Comparison of ENCODE assay signal across 25 cellular contexts in genomic region chr1:4728319-4729107, GRCh38.
"Had no signal": no experiment of that assay in that cellular context is flagged by ENCODE, and none has a peak within 500 bp of the region (broad histone marks: within the 10 kb centered on the region; RNA-seq: fewer than 3 reads in every experiment).

No MANE protein-coding gene starts in this region.

- H3K4me3 ChIP-seq: MG63, SJSA1, SK-N-MC had no signal

- ATAC-seq: HepG2 had no signal

- FAIRE-seq: HepG2, RCC 7860 had no signal

- H3K4me1 ChIP-seq: SJSA1 had no signal

- DNase-seq: IMR-90, Karpas-422, KG1, MG63, NCI-H1092, NCI-H1105 treated with DMSO at 0.1 percent for 48 hours, NCI-H1417 treated with DMSO at 0.1 percent for 48 hours, NCI-H146, NCI-H1694 treated with DMSO at 0.1 percent for 48 hours, NCI-H1930, NCI-H2081, NCI-H2107, NCI-H226, NCI-H446, NCI-H510A, NCI-H524 treated with DMSO at 0.1 percent for 48 hours, NCI-H69, NCI-H774, Right ventricle myocardium superior, RPMI8226, SIG-M5 had no signal

- H3K27ac ChIP-seq: SJSA1, SK-N-MC had no signal

- H3K9me3 ChIP-seq: MG63 had no signal

- H3K27me3 ChIP-seq: MG63, SJSA1 had no signal

- H3K36me3 ChIP-seq: MG63, SJSA1 had no signal
